16 cellular contexts compared by ENCODE assay signal in the genomic region with DNA sequence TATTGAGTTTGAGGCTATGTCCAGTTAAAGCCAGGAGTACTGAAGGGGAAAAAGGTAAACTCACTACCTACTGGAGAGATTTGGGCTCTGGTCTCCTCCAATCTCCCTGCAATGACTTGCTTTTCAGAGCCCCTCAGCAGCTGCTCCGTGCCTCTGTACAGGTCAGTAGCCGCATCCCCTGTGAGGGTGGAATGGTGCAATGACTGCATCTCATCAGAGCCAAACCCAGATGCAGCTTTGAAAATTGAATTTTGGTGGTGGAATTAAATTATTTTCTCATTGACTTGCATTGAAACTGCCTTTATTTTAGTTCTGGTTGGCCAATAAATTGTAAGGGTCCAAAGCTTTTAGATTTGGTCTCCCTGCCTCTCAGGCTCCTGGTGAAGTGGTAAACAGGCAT.
DNase-seq lines count a peak whose midpoint lies in the region; ATAC-seq and TF ChIP-seq lines count a peak whose summit lies in the region.
"Had no signal": no experiment of that assay in that cellular context is flagged by ENCODE, and none has a peak within 500 bp of the region (broad histone marks: within the 10 kb centered on the region; RNA-seq: fewer than 3 reads in every experiment).

No MANE protein-coding gene starts in this region.

- POLR2A ChIA-PET in RWPE1 (lab: Yijun Ruan, JAX; ENCODE audit: low non-redundant PET) = no interaction called here

- intact Hi-C loops in stomach (cut with DNase I; ENCODE audit: low total_unique reads) (no loop called here), posterior cingulate gyrus (cut with DNase I) (no loop called here)

- no peak overlapping the region for H2BK5ac ChIP-seq in mesendoderm (ENCODE audit: low read length)

- H3K79me2 ChIP-seq in mesendoderm (ENCODE audit: control insufficient read depth, insufficient read depth, low read length) = no peaks in the 10 kb centered on the region

- H3K4ac ChIP-seq in mesendoderm (ENCODE audit: low read depth, low read length) = no peak overlapping the region

- H3K18ac ChIP-seq in mesendoderm (ENCODE audit: low read length) = peak overlapping the region; percentile 23

- H3K4me3 ChIP-seq in mesendoderm (ENCODE audit: low read length) (no peak overlapping the region), stomach (no peak overlapping the region), gastroesophageal sphincter (no peak overlapping the region)

- no peak for ATAC-seq in SK-N-SH treated with all-trans-retinoic acid at 6 μM for 48 hours
- no peak for ATAC-seq in gastroesophageal sphincter
- ATAC-seq in GM21528 (IDR thresholded peaks at IDR 0.05; ENCODE audit: low FRiP score, unreplicated experiment) = no peak

- no peak overlapping the region for H2BK15ac ChIP-seq in mesendoderm (replicated peaks; ENCODE audit: low read depth)

- no peak for TF ChIP-seq EP300 in stomach (IDR thresholded peaks at IDR 0.05)
- TF ChIP-seq EP300 in gastroesophageal sphincter (IDR thresholded peaks at IDR 0.05) = no peak

- no peak overlapping the region for H4K5ac ChIP-seq in mesendoderm (ENCODE audit: low read length)

- no peaks in the 10 kb centered on the region for H3K36me3 ChIP-seq in mesendoderm (ENCODE audit: control insufficient read depth, insufficient read depth, low read length)
- H3K36me3 ChIP-seq in stomach = no peaks in the 10 kb centered on the region
- no peaks in the 10 kb centered on the region for H3K36me3 ChIP-seq in gastroesophageal sphincter

- no peak overlapping the region for H2AK5ac ChIP-seq in mesendoderm (ENCODE audit: low read length)

- no peak overlapping the region for H4K8ac ChIP-seq in mesendoderm (ENCODE audit: low read depth, low read length)

- H3K9me3 ChIP-seq in stomach (peaks cover 6 to 26% (median 20%) of the 10 kb centered on the region in 4 donors), gastroesophageal sphincter (peaks cover 0 to 20% (median 0%) of the 10 kb centered on the region in 3 donors)

- no peak overlapping the region for H3K23ac ChIP-seq in mesendoderm (ENCODE audit: low read length)

- TF ChIP-seq POLR2A in stomach (IDR thresholded peaks at IDR 0.05) (no peak), gastroesophageal sphincter (IDR thresholded peaks at IDR 0.05) (no peak)

- no peaks in the 10 kb centered on the region for H3K79me1 ChIP-seq in mesendoderm (ENCODE audit: low read length)

- CTCF ChIA-PET in RWPE1 (lab: Yijun Ruan, JAX) = interaction anchor here (0.7 kb wide), 1 partner anchor 21 kb away, joined by 3 read pairs; no protein-coding TSS in a partner anchor

- H2BK120ac ChIP-seq in mesendoderm (ENCODE audit: low read depth, low read length) = no peak overlapping the region

- H3K4me2 ChIP-seq in mesendoderm (ENCODE audit: low read length) = no peak overlapping the region
- H3K4me2 ChIP-seq: KMS-11 had no signal

- TF ChIP-seq CTCF in RWPE1 (conservative IDR thresholded peaks at IDR 0.05; ENCODE audit: low read depth) = no peak
- TF ChIP-seq CTCF in stomach (IDR thresholded peaks at IDR 0.05) = no peak
- TF ChIP-seq CTCF in gastroesophageal sphincter (IDR thresholded peaks at IDR 0.05) = no peak

- H3K56ac ChIP-seq in mesendoderm (ENCODE audit: low read length) = no peak overlapping the region

- WGBS in mesendoderm (ENCODE audit: extremely low coverage, insufficient coverage, low lambda C conversion rate) = no CpG with 5 or more reads among the region's 2 CpGs
- 85 to 94% (median 93%) methylated on average over 2 of the region's 2 CpGs for WGBS in stomach, 5 donors
- 100% methylated on average over 2 of the region's 2 CpGs for WGBS in gastroesophageal sphincter (ENCODE audit: low coverage in 1 of 2), 2 donors

- H3K27me3 ChIP-seq in mesendoderm (ENCODE audit: insufficient read depth, low read length, poor library complexity) (no peaks in the 10 kb centered on the region), stomach (no peaks in the 10 kb centered on the region), gastroesophageal sphincter (no peaks in the 10 kb centered on the region)

- H3K9ac ChIP-seq in mesendoderm (ENCODE audit: low read length) = no peak overlapping the region
- H3K9ac ChIP-seq: KMS-11 had no signal

- DNase-seq in RWPE1 (ENCODE audit: low spot score) (no peak), mesendoderm (no peak), stomach (peak; percentile 8), posterior cingulate gyrus (no peak)
- DNase-seq: ACHN; CD4-positive, alpha-beta memory T cell; HFFc6; NCI-H1092; NCI-H2081 treated with DMSO at 0.1 percent for 48 hours; NCI-H510A; NCI-H82; SHP77 had no signal

- H3K27ac ChIP-seq in RWPE1 (peak overlapping the region; percentile 48), mesendoderm (ENCODE audit: low read depth, low read length) (no peak overlapping the region), stomach (peak overlapping the region in 1 of 5 donors; percentile 2), gastroesophageal sphincter (no peak overlapping the region)
- H3K27ac ChIP-seq: KMS-11 had no signal

- H3K4me1 ChIP-seq in mesendoderm (ENCODE audit: control insufficient read depth, low read depth, low read length) (no peaks in the 10 kb centered on the region), stomach (peaks cover 0 to 16% (median 3%) of the 10 kb centered on the region in 4 donors), gastroesophageal sphincter (peaks cover 0 to 3% (median under 1%) of the 10 kb centered on the region in 3 donors)

TF ChIP-seq in SK-N-SH treated with all-trans-retinoic acid at 6 μM for 48 hours, 23 proteins besides CTCF, POLR2A, EP300 and RAD21:
- TF ChIP-seq RARB (CRISPR knock-in tag; IDR thresholded peaks at IDR 0.05) (no peak), TCF4 (CRISPR knock-in tag; IDR thresholded peaks at IDR 0.05; ENCODE audit: borderline replicate concordance) (peak; percentile 69; the same call in 1 of the 2 replicates)
